25 cellular contexts compared by ENCODE assay signal in the genomic region with DNA sequence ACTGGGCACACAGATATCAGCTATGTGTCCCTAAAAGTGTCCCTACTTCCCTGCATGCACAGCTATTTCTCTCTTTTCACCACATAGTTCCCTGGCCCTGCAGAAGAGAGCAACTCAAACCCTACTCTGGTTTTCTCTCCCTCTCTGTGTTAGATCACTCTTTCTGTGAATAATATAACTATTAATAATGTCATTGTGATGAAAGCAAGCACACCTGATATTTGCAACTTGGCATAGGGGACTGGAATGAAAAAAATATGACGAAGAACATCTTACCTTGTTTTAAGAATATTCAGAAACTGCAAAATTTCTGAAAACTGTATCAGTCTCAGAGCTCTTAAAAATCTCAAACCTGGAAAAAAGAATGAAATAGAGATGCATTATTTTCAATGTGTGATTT.
"Had no signal": no experiment of that assay in that cellular context is flagged by ENCODE, and none has a peak within 500 bp of the region (broad histone marks: within the 10 kb centered on the region; RNA-seq: fewer than 3 reads in every experiment).

No MANE protein-coding gene starts in this region.

- H3K9me3 Mint-ChIP-seq: dendritic cell treated with granulocyte-macrophage colony-stimulating factor and Interleukin-4, amounts not matched to agents 40 ng/mL and 50 ng/mL, for 4 days; effector memory CD8-positive, alpha-beta T cell; endodermal cell; mesothelial cell of epicardium; naive B cell had no signal

- ATAC-seq: effector memory CD8-positive, alpha-beta T cell; esophagus mucosa; gastrocnemius medialis; heart right ventricle; left cardiac atrium; left lung; left ventricle myocardium superior; lower lobe of right lung; mucosa of descending colon had no signal

- H3K27ac ChIP-seq: colonic mucosa, epithelial cell of prostate, esophagus squamous epithelium, gastrocnemius medialis, heart right ventricle, left lung, lower lobe of right lung had no signal

- H3K9me3 ChIP-seq: colonic mucosa, esophagus squamous epithelium, gastrocnemius medialis, heart right ventricle, left lung, lower lobe of right lung, mucosa of descending colon had no signal

- DNase-seq: colonic mucosa; cortex of kidney; effector CD8-positive, alpha-beta T cell; effector memory CD8-positive, alpha-beta T cell; erythroblast; esophagus squamous epithelium; foreskin fibroblast; foreskin melanocyte; gastrocnemius medialis; glutamatergic neuron; head of caudate nucleus; heart right ventricle; hippocampal formation; left cardiac atrium; left lung; left ventricle myocardium superior; lower lobe of right lung; mesenchymal stem cell; mucosa of descending colon; naive B cell had no signal

- H3K36me3 Mint-ChIP-seq: mesothelial cell of epicardium, naive B cell had no signal

- H3K4me1 Mint-ChIP-seq: naive B cell had no signal

- H3K4me3 ChIP-seq: colonic mucosa, esophagus squamous epithelium, gastrocnemius medialis, heart right ventricle, left lung, lower lobe of right lung, mucosa of descending colon had no signal

- H3K4me3 Mint-ChIP-seq: dendritic cell treated with granulocyte-macrophage colony-stimulating factor and Interleukin-4, amounts not matched to agents 40 ng/mL and 50 ng/mL, for 4 days; effector memory CD8-positive, alpha-beta T cell; endodermal cell; mesothelial cell of epicardium; naive B cell had no signal

- H3K36me3 ChIP-seq: colonic mucosa, esophagus squamous epithelium, gastrocnemius medialis, heart right ventricle, left lung, lower lobe of right lung had no signal

- H3K27me3 ChIP-seq: colonic mucosa, esophagus squamous epithelium, gastrocnemius medialis, left lung had no signal

- H3K27ac Mint-ChIP-seq: dendritic cell treated with granulocyte-macrophage colony-stimulating factor and Interleukin-4, amounts not matched to agents 40 ng/mL and 50 ng/mL, for 4 days; effector memory CD8-positive, alpha-beta T cell; endodermal cell; mesothelial cell of epicardium; naive B cell had no signal

- H3K4me1 ChIP-seq: colonic mucosa, gastrocnemius medialis, heart right ventricle, left lung, lower lobe of right lung had no signal
